1 cellular context compared by ENCODE assay signal in genomic region chr3:137946341-137946973, GRCh38.
TF ChIP-seq lines count a peak whose summit lies in the region.

No MANE protein-coding gene starts in this region.

TF ChIP-seq in GM23338, 12 proteins besides CTCF, POLR2A, EP300 and RAD21 (continued from another document):
- TF ChIP-seq, protein P1, sequence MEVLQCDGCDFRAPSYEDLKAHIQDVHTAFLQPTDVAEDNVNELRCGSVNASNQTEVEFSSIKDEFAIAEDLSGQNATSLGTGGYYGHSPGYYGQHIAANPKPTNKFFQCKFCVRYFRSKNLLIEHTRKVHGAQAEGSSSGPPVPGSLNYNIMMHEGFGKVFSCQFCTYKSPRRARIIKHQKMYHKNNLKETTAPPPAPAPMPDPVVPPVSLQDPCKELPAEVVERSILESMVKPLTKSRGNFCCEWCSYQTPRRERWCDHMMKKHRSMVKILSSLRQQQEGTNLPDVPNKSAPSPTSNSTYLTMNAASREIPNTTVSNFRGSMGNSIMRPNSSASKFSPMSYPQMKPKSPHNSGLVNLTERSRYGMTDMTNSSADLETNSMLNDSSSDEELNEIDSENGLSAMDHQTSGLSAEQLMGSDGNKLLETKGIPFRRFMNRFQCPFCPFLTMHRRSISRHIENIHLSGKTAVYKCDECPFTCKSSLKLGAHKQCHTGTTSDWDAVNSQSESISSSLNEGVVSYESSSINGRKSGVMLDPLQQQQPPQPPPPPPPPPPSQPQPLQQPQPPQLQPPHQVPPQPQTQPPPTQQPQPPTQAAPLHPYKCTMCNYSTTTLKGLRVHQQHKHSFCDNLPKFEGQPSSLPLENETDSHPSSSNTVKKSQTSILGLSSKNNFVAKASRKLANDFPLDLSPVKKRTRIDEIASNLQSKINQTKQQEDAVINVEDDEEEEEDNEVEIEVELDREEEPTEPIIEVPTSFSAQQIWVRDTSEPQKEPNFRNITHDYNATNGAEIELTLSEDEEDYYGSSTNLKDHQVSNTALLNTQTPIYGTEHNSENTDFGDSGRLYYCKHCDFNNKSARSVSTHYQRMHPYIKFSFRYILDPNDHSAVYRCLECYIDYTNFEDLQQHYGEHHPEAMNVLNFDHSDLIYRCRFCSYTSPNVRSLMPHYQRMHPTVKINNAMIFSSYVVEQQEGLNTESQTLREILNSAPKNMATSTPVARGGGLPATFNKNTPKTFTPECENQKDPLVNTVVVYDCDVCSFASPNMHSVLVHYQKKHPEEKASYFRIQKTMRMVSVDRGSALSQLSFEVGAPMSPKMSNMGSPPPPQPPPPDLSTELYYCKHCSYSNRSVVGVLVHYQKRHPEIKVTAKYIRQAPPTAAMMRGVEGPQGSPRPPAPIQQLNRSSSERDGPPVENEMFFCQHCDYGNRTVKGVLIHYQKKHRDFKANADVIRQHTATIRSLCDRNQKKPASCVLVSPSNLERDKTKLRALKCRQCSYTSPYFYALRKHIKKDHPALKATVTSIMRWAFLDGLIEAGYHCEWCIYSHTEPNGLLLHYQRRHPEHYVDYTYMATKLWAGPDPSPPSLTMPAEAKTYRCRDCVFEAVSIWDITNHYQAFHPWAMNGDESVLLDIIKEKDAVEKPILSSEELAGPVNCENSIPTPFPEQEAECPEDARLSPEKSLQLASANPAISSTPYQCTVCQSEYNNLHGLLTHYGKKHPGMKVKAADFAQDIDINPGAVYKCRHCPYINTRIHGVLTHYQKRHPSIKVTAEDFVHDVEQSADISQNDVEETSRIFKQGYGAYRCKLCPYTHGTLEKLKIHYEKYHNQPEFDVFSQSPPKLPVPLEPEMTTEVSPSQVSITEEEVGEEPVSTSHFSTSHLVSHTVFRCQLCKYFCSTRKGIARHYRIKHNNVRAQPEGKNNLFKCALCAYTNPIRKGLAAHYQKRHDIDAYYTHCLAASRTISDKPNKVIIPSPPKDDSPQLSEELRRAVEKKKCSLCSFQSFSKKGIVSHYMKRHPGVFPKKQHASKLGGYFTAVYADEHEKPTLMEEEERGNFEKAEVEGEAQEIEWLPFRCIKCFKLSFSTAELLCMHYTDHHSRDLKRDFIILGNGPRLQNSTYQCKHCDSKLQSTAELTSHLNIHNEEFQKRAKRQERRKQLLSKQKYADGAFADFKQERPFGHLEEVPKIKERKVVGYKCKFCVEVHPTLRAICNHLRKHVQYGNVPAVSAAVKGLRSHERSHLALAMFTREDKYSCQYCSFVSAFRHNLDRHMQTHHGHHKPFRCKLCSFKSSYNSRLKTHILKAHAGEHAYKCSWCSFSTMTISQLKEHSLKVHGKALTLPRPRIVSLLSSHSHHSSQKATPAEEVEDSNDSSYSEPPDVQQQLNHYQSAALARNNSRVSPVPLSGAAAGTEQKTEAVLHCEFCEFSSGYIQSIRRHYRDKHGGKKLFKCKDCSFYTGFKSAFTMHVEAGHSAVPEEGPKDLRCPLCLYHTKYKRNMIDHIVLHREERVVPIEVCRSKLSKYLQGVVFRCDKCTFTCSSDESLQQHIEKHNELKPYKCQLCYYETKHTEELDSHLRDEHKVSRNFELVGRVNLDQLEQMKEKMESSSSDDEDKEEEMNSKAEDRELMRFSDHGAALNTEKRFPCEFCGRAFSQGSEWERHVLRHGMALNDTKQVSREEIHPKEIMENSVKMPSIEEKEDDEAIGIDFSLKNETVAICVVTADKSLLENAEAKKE (CRISPR knock-in tag; IDR thresholded peaks at IDR 0.05) = no peak
- TF ChIP-seq POLR2AphosphoS5 (IDR thresholded peaks at IDR 0.05; ENCODE audit: low read depth) = no peak
- no peak for TF ChIP-seq ZNF114 (CRISPR knock-in tag; IDR thresholded peaks at IDR 0.05)
